17 cellular contexts compared by ENCODE assay signal in genomic region chr1:161930064-161930463, GRCh38.
DNase-seq lines count a peak whose midpoint lies in the region; FAIRE-seq and TF ChIP-seq lines count a peak whose summit lies in the region.
"Had no signal": no experiment of that assay in that cellular context is flagged by ENCODE, and none has a peak within 500 bp of the region (broad histone marks: within the 10 kb centered on the region; RNA-seq: fewer than 3 reads in every experiment).

No MANE protein-coding gene starts in this region.

- H3K27ac ChIP-seq in GM23248, result peak overlapping the region; percentile 56
- no peak overlapping the region for H3K27ac ChIP-seq in CD4-positive, alpha-beta memory T cell (ENCODE audit: low read depth, low read length)
- H3K27ac ChIP-seq: testis had no signal

- H3K4me2 ChIP-seq in GM23248 (ENCODE audit: unreplicated experiment), result peak overlapping the region; percentile 64

- peak overlapping the region in 2 of 7 donors; percentile 23 to 52 for H3K27ac Mint-ChIP-seq in CD4-positive, alpha-beta memory T cell
- H3K27ac Mint-ChIP-seq: activated CD4-positive, alpha-beta T cell treated with anti-CD3 and anti-CD28 coated beads for 36 hours had no signal

- TF ChIP-seq CTCF in astrocyte of the cerebellum (IDR thresholded peaks at IDR 0.05; ENCODE audit: low read depth, low read length, missing control alignments) (no peak), fibroblast of mammary gland (conservative IDR thresholded peaks at IDR 0.05; ENCODE audit: control insufficient read depth, insufficient read depth, low read depth, low read length) (no peak), D721Med (IDR thresholded peaks at IDR 0.05; ENCODE audit: insufficient read depth, missing control alignments) (no peak)

- peaks cover 24 to 45% (median 26%) of the 10 kb centered on the region in 4 donors for H3K4me1 Mint-ChIP-seq in CD4-positive, alpha-beta memory T cell

- no peaks in the 10 kb centered on the region for H3K79me2 ChIP-seq in GM23248 (ENCODE audit: insufficient read depth)

- H3K9me3 ChIP-seq in GM23248 (ENCODE audit: low read depth), result no peaks in the 10 kb centered on the region
- no peaks in the 10 kb centered on the region for H3K9me3 ChIP-seq in CD4-positive, alpha-beta memory T cell (ENCODE audit: control insufficient read depth in 1 of 2, low read length in 2 of 2)
- H3K9me3 ChIP-seq: testis had no signal

- WGBS in GM23248 (ENCODE audit: low coverage in 1 of 2, low lambda C conversion rate in 2 of 2, missing lambda C conversion rate in 2 of 2), 2 experiments, result 2 to 8% methylated on average over 1 of the region's 1 CpG

- H4K20me1 ChIP-seq in GM23248 (ENCODE audit: insufficient read depth), result no peaks in the 10 kb centered on the region

- H3K27me3 Mint-ChIP-seq in CD4-positive, alpha-beta memory T cell, result no peaks in the 10 kb centered on the region
- H3K27me3 Mint-ChIP-seq: activated CD4-positive, alpha-beta T cell treated with anti-CD3 and anti-CD28 coated beads for 36 hours had no signal

- H3K36me3 ChIP-seq in GM23248 (ENCODE audit: low read depth), result no peaks in the 10 kb centered on the region
- no peaks in the 10 kb centered on the region for H3K36me3 ChIP-seq in CD4-positive, alpha-beta memory T cell (ENCODE audit: insufficient read depth, low read length)

- peak overlapping the region; percentile 35 for H2AFZ ChIP-seq in GM23248

- peaks cover 9 to 11% of the 10 kb centered on the region in 2 donors for H3K36me3 Mint-ChIP-seq in CD4-positive, alpha-beta memory T cell

- no peaks in the 10 kb centered on the region for H3K9me3 Mint-ChIP-seq in CD4-positive, alpha-beta memory T cell

- no peaks in the 10 kb centered on the region for H3K27me3 ChIP-seq in GM23248 (replicated peaks; ENCODE audit: insufficient read depth)
- no peaks in the 10 kb centered on the region for H3K27me3 ChIP-seq in CD4-positive, alpha-beta memory T cell (ENCODE audit: insufficient read depth, low read length)
- H3K27me3 ChIP-seq: testis had no signal

- peaks cover 10% of the 10 kb centered on the region for H3F3A ChIP-seq in GM23248 (ENCODE audit: insufficient read depth)

- intact Hi-C loops in CD4-positive, alpha-beta memory T cell (cut with micrococcal nuclease), result no loop called here

- POLR2A ChIA-PET in CD4-positive, alpha-beta memory T cell (lab: Charles Lee; ENCODE audit: partially characterized antibody), result no interaction called here

- in situ Hi-C loops in GM23248 (cut with MboI), result no loop called here
- in situ Hi-C loops in astrocyte of the cerebellum (cut with HindIII; ENCODE audit: low sequenced_read_pairs), result no loop called here

- no peak overlapping the region for H3K4me3 ChIP-seq in GM23248
- H3K4me3 ChIP-seq in astrocyte of the cerebellum (ENCODE audit: low read depth, low read length), result no peak overlapping the region
- H3K4me3 ChIP-seq in fibroblast of mammary gland (ENCODE audit: control insufficient read depth, low read depth, low read length), result no peak overlapping the region
- no peak overlapping the region for H3K4me3 ChIP-seq in CD4-positive, alpha-beta memory T cell (ENCODE audit: low read length in 2 of 2)
- H3K4me3 ChIP-seq: testis had no signal

- peak overlapping the region; percentile 41 for H3K9ac ChIP-seq in GM23248

- H3K9me2 ChIP-seq in GM23248 (ENCODE audit: insufficient read depth), result no peaks in the 10 kb centered on the region

- no peak for FAIRE-seq in D721Med (lab: Jason Lieb, UNC)
- FAIRE-seq: H1, HTR-8/SVneo had no signal

- H3K4me1 ChIP-seq in GM23248 (ENCODE audit: insufficient read depth), result peaks cover 19% of the 10 kb centered on the region
- peaks cover 26% of the 10 kb centered on the region for H3K4me1 ChIP-seq in CD4-positive, alpha-beta memory T cell (ENCODE audit: insufficient read depth, low read length)
- H3K4me1 ChIP-seq: testis had no signal

- H3K4me3 Mint-ChIP-seq in CD4-positive, alpha-beta memory T cell, result no peak overlapping the region
- H3K4me3 Mint-ChIP-seq: activated CD4-positive, alpha-beta T cell treated with anti-CD3 and anti-CD28 coated beads for 36 hours had no signal

- peak; percentile 71 for DNase-seq in GM23248
- DNase-seq in astrocyte of the cerebellum (ENCODE audit: low read depth), result peak; percentile 34
- DNase-seq in fibroblast of mammary gland (ENCODE audit: low read depth), result peak; percentile 60
- peak; percentile 58 for DNase-seq in stromal cell of bone marrow (ENCODE audit: low read depth)
- no peak for DNase-seq in mesenteric fat pad (ENCODE audit: low spot score)
- no peak for DNase-seq in D721Med (ENCODE audit: insufficient read length, low spot score)
- no peak for DNase-seq in CD4-positive, alpha-beta memory T cell
- DNase-seq: activated CD4-positive, alpha-beta T cell treated with anti-CD3 and anti-CD28 coated beads for 36 hours; activated CD8-positive, alpha-beta memory T cell treated with anti-CD3 and anti-CD28 coated beads, Interleukin-2, amount 50 U/mL, for 4 hours; activated gamma-delta T cell; amygdala; NCI-H1417; NCI-H524; retina; testis had no signal

- CTCF ChIA-PET in CD4-positive, alpha-beta memory T cell (lab: Charles Lee; ENCODE audit: partially characterized antibody), result interaction anchor here (1.0 kb wide), 1 partner anchor 15 kb away, joined by 3 read pairs; no protein-coding TSS in a partner anchor

Comparison
In these comparisons a context has a peak if more than half of its experiments do, and no peak if none do; other contexts are left out.
1. DNase-seq: peak in GM23248 (single experiment), astrocyte of the cerebellum (single experiment), fibroblast of mammary gland (single experiment) and stromal cell of bone marrow (single experiment); none in mesenteric fat pad (single experiment), D721Med (single experiment) and CD4-positive, alpha-beta memory T cell (0 of 5).